6 cellular contexts compared by ENCODE assay signal in genomic region chr6:105013459-105013858, GRCh38. TPM values are rescaled to one million over a fixed set of nuclear protein-coding genes. Genes with fewer than 3 reads are reported as not detected.
"Had no signal": no experiment of that assay in that cellular context is flagged by ENCODE, and none has a peak within 500 bp of the region (broad histone marks: within the 10 kb centered on the region; RNA-seq: fewer than 3 reads in every experiment).

No MANE protein-coding gene starts in this region.

RNA-seq across cellular contexts. Expression of gene LIN28B, which starts 56.6 kb away (rescaled TPM):
- total RNA-seq: LHCN-M2, MCF 10A, NCI-H460, OCI-LY7, PC-9, Right ventricle myocardium inferior had no signal
